ENCODE assay signal across 12 cellular contexts in genomic region chr7:39592586-39592985, GRCh38. TPM values are rescaled to one million over a fixed set of nuclear protein-coding genes. Genes with fewer than 3 reads are reported as not detected.
DNase-seq lines count a peak whose midpoint lies in the region; ATAC-seq and TF ChIP-seq lines count a peak whose summit lies in the region.
"Had no signal": no experiment of that assay in that cellular context is flagged by ENCODE, and none has a peak within 500 bp of the region (broad histone marks: within the 10 kb centered on the region; RNA-seq: fewer than 3 reads in every experiment).

No MANE protein-coding gene starts in this region.

- H3K27me3 ChIP-seq in GM23248 (replicated peaks; ENCODE audit: insufficient read depth), result no peaks in the 10 kb centered on the region
- H3K27me3 ChIP-seq: heart left ventricle had no signal

- DNase-seq in AG08396 (ENCODE audit: low spot score) (peak; percentile 47), GM23248 (peak; percentile 88), fibroblast of villous mesenchyme (ENCODE audit: low read depth) (peak; percentile 72)
- no peak for DNase-seq in activated T-helper 1 cell treated with anti-CD3 and anti-CD28 coated beads, Interleukin-12 subunit alpha, Interleukin-12 subunit beta, Interleukin-2, Interleukin-4 antibody, amounts not matched to agents 30 ng/mL and 10 ng/mL and 1 ng/mL, durations not matched to agents 14 hours and 24 hours and 36 hours (ENCODE audit: low spot score)
- no peak for DNase-seq in effector CD4-positive, alpha-beta T cell
- DNase-seq: H9; heart left ventricle; naive thymus-derived CD8-positive, alpha-beta T cell; NCI-H2171 treated with DMSO at 0.1 percent for 48 hours had no signal

- no peak for TF ChIP-seq CTCF in fibroblast of villous mesenchyme (IDR thresholded peaks at IDR 0.05; ENCODE audit: insufficient read depth, low read depth, low read length)

- H3K4me3 Mint-ChIP-seq in activated T-helper 1 cell treated with anti-CD3 and anti-CD28 coated beads, Interleukin-12 subunit alpha, Interleukin-12 subunit beta, Interleukin-2, Interleukin-4 antibody, amounts not matched to agents 30 ng/mL and 10 ng/mL and 1 ng/mL, durations not matched to agents 14 hours and 24 hours and 36 hours, result peak overlapping the region; percentile 41
- H3K4me3 Mint-ChIP-seq: H9 had no signal

- WGBS in GM23248 (ENCODE audit: low coverage in 1 of 2, low lambda C conversion rate in 2 of 2, missing lambda C conversion rate in 2 of 2), 2 experiments, result 0 to 5% methylated on average over 2 of the region's 2 CpGs

- peaks cover 42% of the 10 kb centered on the region for H3F3A ChIP-seq in GM23248 (ENCODE audit: insufficient read depth)

- H3K36me3 Mint-ChIP-seq in activated T-helper 1 cell treated with anti-CD3 and anti-CD28 coated beads, Interleukin-12 subunit alpha, Interleukin-12 subunit beta, Interleukin-2, Interleukin-4 antibody, amounts not matched to agents 30 ng/mL and 10 ng/mL and 1 ng/mL, durations not matched to agents 14 hours and 24 hours and 36 hours (ENCODE audit: low read depth), result peaks cover 8% of the 10 kb centered on the region

- H3K36me3 ChIP-seq in GM23248 (ENCODE audit: low read depth), result no peaks in the 10 kb centered on the region
- H3K36me3 ChIP-seq: heart left ventricle had no signal

- H3K9me2 ChIP-seq in GM23248 (ENCODE audit: insufficient read depth), result no peaks in the 10 kb centered on the region

- H3K27me3 Mint-ChIP-seq in activated T-helper 1 cell treated with anti-CD3 and anti-CD28 coated beads, Interleukin-12 subunit alpha, Interleukin-12 subunit beta, Interleukin-2, Interleukin-4 antibody, amounts not matched to agents 30 ng/mL and 10 ng/mL and 1 ng/mL, durations not matched to agents 14 hours and 24 hours and 36 hours (ENCODE audit: insufficient read depth), result no peaks in the 10 kb centered on the region

- intact Hi-C loops in activated T-helper 1 cell treated with anti-CD3 and anti-CD28 coated beads, Interleukin-12 subunit alpha, Interleukin-12 subunit beta, Interleukin-2, Interleukin-4 antibody, amounts not matched to agents 30 ng/mL and 10 ng/mL and 1 ng/mL, durations not matched to agents 14 hours and 24 hours and 36 hours (cut with micrococcal nuclease), result loop anchor here (2.0 to 5.0 kb wide), 2 partner anchors 16 to 100 kb away; no protein-coding TSS in a partner anchor

- no peak for ATAC-seq in HG03342 (IDR thresholded peaks at IDR 0.05; ENCODE audit: unreplicated experiment)
- ATAC-seq in HG02973 (IDR thresholded peaks at IDR 0.05; ENCODE audit: unreplicated experiment), result no peak
- no peak for ATAC-seq in HG03135 (IDR thresholded peaks at IDR 0.05; ENCODE audit: unreplicated experiment)
- ATAC-seq: heart left ventricle had no signal

- H3K4me3 ChIP-seq in GM23248, result peak overlapping the region; percentile 65
- no peak overlapping the region for H3K4me3 ChIP-seq in fibroblast of villous mesenchyme (ENCODE audit: low read depth, low read length)
- H3K4me3 ChIP-seq: heart left ventricle had no signal

- peak overlapping the region; percentile 85 for H3K27ac Mint-ChIP-seq in activated T-helper 1 cell treated with anti-CD3 and anti-CD28 coated beads, Interleukin-12 subunit alpha, Interleukin-12 subunit beta, Interleukin-2, Interleukin-4 antibody, amounts not matched to agents 30 ng/mL and 10 ng/mL and 1 ng/mL, durations not matched to agents 14 hours and 24 hours and 36 hours
- H3K27ac Mint-ChIP-seq: H9 had no signal

- H3K9me3 Mint-ChIP-seq in activated T-helper 1 cell treated with anti-CD3 and anti-CD28 coated beads, Interleukin-12 subunit alpha, Interleukin-12 subunit beta, Interleukin-2, Interleukin-4 antibody, amounts not matched to agents 30 ng/mL and 10 ng/mL and 1 ng/mL, durations not matched to agents 14 hours and 24 hours and 36 hours, result peaks cover 13% of the 10 kb centered on the region

- peak overlapping the region; percentile 91 for H3K27ac ChIP-seq in GM23248

- no peaks in the 10 kb centered on the region for H3K79me2 ChIP-seq in GM23248 (ENCODE audit: insufficient read depth)

- H4K20me1 ChIP-seq in GM23248 (ENCODE audit: insufficient read depth), result no peaks in the 10 kb centered on the region

- peaks cover 27% of the 10 kb centered on the region for H3K4me1 ChIP-seq in GM23248 (ENCODE audit: insufficient read depth)

- no peaks in the 10 kb centered on the region for H3K9me3 ChIP-seq in GM23248 (ENCODE audit: low read depth)
- H3K9me3 ChIP-seq: heart left ventricle had no signal

- H2AFZ ChIP-seq in GM23248, result peak overlapping the region; percentile 78

- H3K4me2 ChIP-seq in GM23248 (ENCODE audit: unreplicated experiment), result peak overlapping the region; percentile 95

- H3K4me1 Mint-ChIP-seq in activated T-helper 1 cell treated with anti-CD3 and anti-CD28 coated beads, Interleukin-12 subunit alpha, Interleukin-12 subunit beta, Interleukin-2, Interleukin-4 antibody, amounts not matched to agents 30 ng/mL and 10 ng/mL and 1 ng/mL, durations not matched to agents 14 hours and 24 hours and 36 hours (ENCODE audit: low read depth), result peaks cover 59% of the 10 kb centered on the region

- peak overlapping the region; percentile 78 for H3K9ac ChIP-seq in GM23248

- in situ Hi-C loops in GM23248 (cut with MboI), result loop anchor here (25.0 kb wide), 1 partner anchor 470 kb away; no protein-coding TSS in a partner anchor

RNA-seq across cellular contexts. Expression of gene YAE1, which starts 26.4 kb away (rescaled TPM):
- total RNA-seq in GM23248 (2014; rRNA removed; shearing (Covaris generic)), result 21.8 and 22.4 TPM in 2 replicates
- polyA plus RNA-seq in GM23248 (2016; fragmentation: Nextera tagmentation; extraction: Ambion mirVana), result 40.5 and 43.5 TPM in 2 replicates
- 10.4 and 12.1 TPM in 2 replicates for total RNA-seq in activated T-helper 1 cell treated with anti-CD3 and anti-CD28 coated beads, Interleukin-12 subunit alpha, Interleukin-12 subunit beta, Interleukin-2, Interleukin-4 antibody, amounts not matched to agents 30 ng/mL and 10 ng/mL and 1 ng/mL, durations not matched to agents 14 hours and 24 hours and 36 hours
- total RNA-seq in fibroblast of villous mesenchyme, result 29.3 and 56.6 TPM in 2 replicates

RNA-seq across cellular contexts. Expression of gene RALA, which starts 30.8 kb away (rescaled TPM):
- 21.7 and 23.1 TPM in 2 replicates for total RNA-seq in GM23248 (2014; rRNA removed; shearing (Covaris generic))
- 79.2 and 82.8 TPM in 2 replicates for polyA plus RNA-seq in GM23248 (2016; fragmentation: Nextera tagmentation; extraction: Ambion mirVana)
- 38.8 and 43.4 TPM in 2 replicates for total RNA-seq in activated T-helper 1 cell treated with anti-CD3 and anti-CD28 coated beads, Interleukin-12 subunit alpha, Interleukin-12 subunit beta, Interleukin-2, Interleukin-4 antibody, amounts not matched to agents 30 ng/mL and 10 ng/mL and 1 ng/mL, durations not matched to agents 14 hours and 24 hours and 36 hours
- total RNA-seq in fibroblast of villous mesenchyme, result 20.3 and 22.2 TPM in 2 replicates

Comparison
In these comparisons a context has a peak if more than half of its experiments do, and no peak if none do; other contexts are left out.
1. DNase-seq: peak in AG08396 (single experiment), GM23248 (single experiment) and fibroblast of villous mesenchyme (single experiment); none in activated T-helper 1 cell treated with anti-CD3 and anti-CD28 coated beads, Interleukin-12 subunit alpha, Interleukin-12 subunit beta, Interleukin-2, Interleukin-4 antibody, amounts not matched to agents 30 ng/mL and 10 ng/mL and 1 ng/mL, durations not matched to agents 14 hours and 24 hours and 36 hours (single experiment) and effector CD4-positive, alpha-beta T cell (single experiment).